ENCODE assay signal across 9 cellular contexts in the genomic region with DNA sequence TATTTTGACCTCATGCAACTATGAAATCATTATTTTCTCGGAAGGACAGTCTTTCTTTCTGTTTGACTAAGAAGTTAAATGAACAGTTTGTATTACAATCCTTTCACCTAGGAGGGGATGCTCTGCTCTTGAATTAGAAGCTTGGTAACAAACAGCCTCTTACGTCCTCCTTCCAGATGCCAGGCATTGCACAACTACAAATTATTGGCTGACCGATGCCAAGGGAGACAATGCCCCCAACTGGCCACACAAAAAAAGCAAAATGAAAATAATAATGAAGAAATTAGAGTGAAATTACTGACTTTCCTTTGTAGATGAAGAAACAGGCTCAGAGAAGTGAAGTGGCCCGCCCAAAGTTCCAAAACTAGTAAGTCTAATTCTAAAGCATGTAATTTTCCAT.
A peak's percentile ranks its signal among the peaks of the same experiment; 100 is the strongest.
DNase-seq lines count a peak whose midpoint lies in the region; ATAC-seq and TF ChIP-seq lines count a peak whose summit lies in the region.
"Had no signal": no experiment of that assay in that cellular context is flagged by ENCODE, and none has a peak within 500 bp of the region (broad histone marks: within the 10 kb centered on the region; RNA-seq: fewer than 3 reads in every experiment).

No MANE protein-coding gene starts in this region.

- H3K27me3 ChIP-seq in body of pancreas, result no peaks in the 10 kb centered on the region
- H3K27me3 ChIP-seq in right lobe of liver, result no peaks in the 10 kb centered on the region

- H3K27ac ChIP-seq in body of pancreas (no peak overlapping the region), right lobe of liver (no peak overlapping the region)
- H3K27ac ChIP-seq: parathyroid adenoma had no signal

- H3K36me3 ChIP-seq in body of pancreas (replicated peaks in 1 of 2; ENCODE audit: insufficient read depth in 1 of 2, low read depth in 2 of 2) (no peaks in the 10 kb centered on the region), right lobe of liver (no peaks in the 10 kb centered on the region)

- no peak for TF ChIP-seq POLR2A in body of pancreas (IDR thresholded peaks at IDR 0.05)
- TF ChIP-seq POLR2A in right lobe of liver (IDR thresholded peaks at IDR 0.05), result no peak

- H3K4me1 ChIP-seq in body of pancreas, result no peaks in the 10 kb centered on the region
- no peaks in the 10 kb centered on the region for H3K4me1 ChIP-seq in right lobe of liver
- H3K4me1 ChIP-seq: parathyroid adenoma had no signal

- H3K9me3 ChIP-seq in body of pancreas, result no peaks in the 10 kb centered on the region
- no peaks in the 10 kb centered on the region for H3K9me3 ChIP-seq in right lobe of liver
- H3K9me3 ChIP-seq in T-helper 17 cell (ENCODE audit: control insufficient read depth, low read length, poor library complexity, severe bottlenecking), result no peaks in the 10 kb centered on the region

- H3K27me3 Mint-ChIP-seq in T-helper 17 cell, result peaks cover 17% of the 10 kb centered on the region

- intact Hi-C loops in body of pancreas (cut with DNase I) (loop anchor here (10.0 kb wide), 2 partner anchors 543 to 843 kb away; a partner anchor contains a TSS), right lobe of liver (cut with DNase I) (no loop called here)

- H3K4me3 ChIP-seq in body of pancreas, result no peak overlapping the region
- H3K4me3 ChIP-seq in right lobe of liver, result no peak overlapping the region

- no peak overlapping the region for H3K27ac Mint-ChIP-seq in T-helper 17 cell

- H3K4me3 Mint-ChIP-seq in T-helper 17 cell, result no peak overlapping the region

- no peaks in the 10 kb centered on the region for H3K4me1 Mint-ChIP-seq in T-helper 17 cell

- WGBS in body of pancreas, 2 donors, result 21 to 27% methylated on average over 4 of the region's 4 CpGs
- WGBS in right lobe of liver (ENCODE audit: insufficient coverage, low coverage, low lambda C conversion rate, missing lambda C conversion rate), result 22% methylated on average over 4 of the region's 4 CpGs

- TF ChIP-seq CTCF in body of pancreas (IDR thresholded peaks at IDR 0.05) (peak in 6 of 7 experiments; percentile 47 to 74 (median 68)), right lobe of liver (IDR thresholded peaks at IDR 0.05) (peak; percentile 48 to 74 (median 60))

- H3K36me3 Mint-ChIP-seq in T-helper 17 cell (ENCODE audit: low read depth), result no peaks in the 10 kb centered on the region

- DNase-seq in DMS53 treated with DMSO at 0.1 percent for 48 hours (lab: John Stamatoyannopoulos, UW; ENCODE audit: unreplicated experiment) (peak; percentile 11), NCI-H1694 treated with DMSO at 0.1 percent for 48 hours (lab: John Stamatoyannopoulos, UW) (peak; percentile 35), body of pancreas (peak; percentile 31 to 62 (median 40)), right lobe of liver (peak in 1 of 3 donors; percentile 51), T-helper 17 cell (no peak), C1 segment of cervical spinal cord (lab: John Stamatoyannopoulos, UW) (no peak)
- DNase-seq in stimulated activated naive CD4-positive, alpha-beta T cell treated with Interleukin-2 at 50 U/mL for 16 hours (lab: John Stamatoyannopoulos, UW), result no peak

- ATAC-seq in body of pancreas (peak; percentile 64), right lobe of liver (peak; percentile 67 to 84 (median 78)), T-helper 17 cell (no peak), HG02678 (IDR thresholded peaks at IDR 0.05; ENCODE audit: unreplicated experiment) (no peak)

Comparison
In these comparisons a context has a peak if more than half of its experiments do, and no peak if none do; other contexts are left out.
1. DNase-seq: peak in DMS53 treated with DMSO at 0.1 percent for 48 hours (single experiment), NCI-H1694 treated with DMSO at 0.1 percent for 48 hours (single experiment) and body of pancreas (4 of 4); none in T-helper 17 cell (0 of 3), C1 segment of cervical spinal cord (0 of 14) and stimulated activated naive CD4-positive, alpha-beta T cell treated with Interleukin-2 at 50 U/mL for 16 hours (single experiment).
2. ATAC-seq: peak in body of pancreas (single experiment) and right lobe of liver (4 of 4); none in T-helper 17 cell (single experiment) and HG02678 (single experiment).